8 cellular contexts compared by ENCODE assay signal in genomic region chr2:36650031-36650430, GRCh38. TPM values are rescaled to one million over a fixed set of nuclear protein-coding genes. Genes with fewer than 3 reads are reported as not detected.
DNase-seq lines count a peak whose midpoint lies in the region; ATAC-seq and TF ChIP-seq lines count a peak whose summit lies in the region.

No MANE protein-coding gene starts in this region.

- H3K4me3 ChIP-seq in choroid plexus epithelial cell (ENCODE audit: low read depth, low read length): no peak overlapping the region
- no peak overlapping the region for H3K4me3 ChIP-seq in CD8-positive, alpha-beta memory T cell (ENCODE audit: low read length)

- in situ Hi-C loops in KBM-7 (cut with MboI; ENCODE audit: low pct_unique_long_range_greater_than_20kb, low sequenced_read_pairs): loop anchor here (25.0 kb wide), 1 partner anchor 288 kb away; the partner anchor contains the start of gene CRIM1

- H3K9me3 Mint-ChIP-seq in CD8-positive, alpha-beta memory T cell: no peaks in the 10 kb centered on the region

- H3K4me3 Mint-ChIP-seq in CD8-positive, alpha-beta memory T cell: no peak overlapping the region

- peak; percentile 87 for DNase-seq in HCEC 1CT
- peak; percentile 92 for DNase-seq in LHCN-M2 (ENCODE audit: low read depth)
- DNase-seq in choroid plexus epithelial cell (ENCODE audit: low read depth): peak; percentile 76
- peak; percentile 68 for DNase-seq in stromal cell of bone marrow (ENCODE audit: low read depth)
- DNase-seq in NCI-H1048 (lab: John Stamatoyannopoulos, UW): no peak
- no peak for DNase-seq in CD8-positive, alpha-beta memory T cell
- DNase-seq in KBM-7: no peak

- CTCF ChIA-PET in CD8-positive, alpha-beta memory T cell (lab: Charles Lee): interaction anchor here (1.4 kb wide), 1 partner anchor 14 kb away, joined by 5 read pairs; no protein-coding TSS in a partner anchor

- ATAC-seq in GM18508 (IDR thresholded peaks at IDR 0.05; ENCODE audit: insufficient read depth, unreplicated experiment): peak; percentile 80

- H3K27me3 ChIP-seq in CD8-positive, alpha-beta memory T cell (ENCODE audit: insufficient read depth, low read length, poor library complexity, severe bottlenecking): no peaks in the 10 kb centered on the region

- H3K36me3 ChIP-seq in CD8-positive, alpha-beta memory T cell (ENCODE audit: insufficient read depth, low read length): no peaks in the 10 kb centered on the region

- H3K27me3 Mint-ChIP-seq in CD8-positive, alpha-beta memory T cell: no peaks in the 10 kb centered on the region

- H3K9me3 ChIP-seq in CD8-positive, alpha-beta memory T cell (ENCODE audit: low read length): no peaks in the 10 kb centered on the region

- POLR2A ChIA-PET in CD8-positive, alpha-beta memory T cell (lab: Charles Lee): no interaction called here

- H3K27ac ChIP-seq in CD8-positive, alpha-beta memory T cell (ENCODE audit: low read depth, low read length): no peak overlapping the region

- H3K4me1 Mint-ChIP-seq in CD8-positive, alpha-beta memory T cell: no peaks in the 10 kb centered on the region

- H3K27ac Mint-ChIP-seq in CD8-positive, alpha-beta memory T cell: no peak overlapping the region

- no peak for TF ChIP-seq CTCF in choroid plexus epithelial cell (conservative IDR thresholded peaks at IDR 0.05; ENCODE audit: low read depth, low read length)

- no peaks in the 10 kb centered on the region for H3K4me1 ChIP-seq in CD8-positive, alpha-beta memory T cell (ENCODE audit: insufficient read depth, low read length)

- H3K36me3 Mint-ChIP-seq in CD8-positive, alpha-beta memory T cell: no peaks in the 10 kb centered on the region

RNA-seq across cellular contexts. Expression of gene VIT, which starts 46.5 kb away (rescaled TPM):
- 0.51 and 1.0 TPM in 2 replicates for total RNA-seq in LHCN-M2 (2014; rRNA removed)
- polyA plus RNA-seq in LHCN-M2 (2012): 0.21 TPM
- total RNA-seq in CD8-positive, alpha-beta memory T cell: not detected
- polyA plus RNA-seq in CD8-positive, alpha-beta memory T cell: 0.08 TPM

RNA-seq across cellular contexts. Expression of gene FEZ2, which starts 52.1 kb away (rescaled TPM):
- total RNA-seq in LHCN-M2 (2014; rRNA removed): 104 and 126 TPM in 2 replicates
- 94.8 TPM for polyA plus RNA-seq in LHCN-M2 (2012)
- 1 to 10 TPM; 6.9 to 8.1 TPM for total RNA-seq in CD8-positive, alpha-beta memory T cell
- polyA plus RNA-seq in CD8-positive, alpha-beta memory T cell: 3.1 TPM

Comparison
In these comparisons a context has a peak if more than half of its experiments do, and no peak if none do; other contexts are left out.
1. DNase-seq: peak in HCEC 1CT (single experiment), LHCN-M2 (single experiment), choroid plexus epithelial cell (single experiment) and stromal cell of bone marrow (single experiment); none in NCI-H1048 (single experiment), CD8-positive, alpha-beta memory T cell (0 of 5) and KBM-7 (single experiment).
2. RNA of gene FEZ2, which starts 52.1 kb away (total RNA-seq): 104 to 126 TPM in LHCN-M2; 6.9 to 8.1 TPM in CD8-positive, alpha-beta memory T cell; every median in the first group is over 10 times any median in the second.